In the genomic region with DNA sequence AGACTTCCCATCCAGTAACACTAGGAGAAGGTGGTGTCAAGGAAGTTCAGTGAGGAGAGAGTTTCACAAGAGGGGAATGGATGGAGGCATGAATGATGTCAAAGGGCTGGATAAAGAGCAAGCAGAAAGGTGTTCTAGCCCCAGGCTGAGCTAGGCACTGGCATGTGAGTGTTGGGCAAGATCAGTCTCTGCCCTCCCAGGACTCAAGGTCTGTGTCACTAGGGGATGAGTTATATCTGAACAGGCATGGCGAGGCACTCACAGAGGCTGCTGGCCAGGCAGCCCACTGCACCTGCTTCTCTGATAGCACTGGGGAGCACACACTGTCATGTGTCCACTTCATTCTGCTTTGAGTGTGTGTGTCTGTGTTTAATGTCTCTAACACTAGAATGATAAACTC, we compare ENCODE assay signal across 16 cellular contexts.
DNase-seq lines count a peak whose midpoint lies in the region; ATAC-seq, FAIRE-seq and TF ChIP-seq lines count a peak whose summit lies in the region.
"Had no signal": no experiment of that assay in that cellular context is flagged by ENCODE, and none has a peak within 500 bp of the region (broad histone marks: within the 10 kb centered on the region; RNA-seq: fewer than 3 reads in every experiment).

No MANE protein-coding gene starts in this region.

- H3K4me2 ChIP-seq in Loucy (ENCODE audit: low read depth, low read length, poor library complexity, severe bottlenecking) (peak overlapping the region; percentile 57), mammary epithelial cell (ENCODE audit: insufficient read depth, low read depth, low read length) (no peak overlapping the region)
- H3K4me2 ChIP-seq: PC-9 had no signal

- no peak for TF ChIP-seq POLR2A in H54 (IDR thresholded peaks at IDR 0.05; ENCODE audit: low read depth, low read length)

- H3K9me3 Mint-ChIP-seq in naive thymus-derived CD8-positive, alpha-beta T cell: peaks cover 0 to 8% (median 0%) of the 10 kb centered on the region in 9 donors
- H3K9me3 Mint-ChIP-seq: CD8-positive, alpha-beta T cell had no signal

- no CpG with 5 or more reads among the region's 1 CpG for WGBS in mammary epithelial cell (ENCODE audit: low coverage, missing lambda C conversion rate)

- no peaks in the 10 kb centered on the region for H3K27me3 Mint-ChIP-seq in naive thymus-derived CD8-positive, alpha-beta T cell

- CTCF ChIA-PET in mammary epithelial cell (lab: Charles Lee; ENCODE audit: low non-redundant PET): no interaction called here

- peak overlapping the region in 6 of 10 donors; percentile 11 to 57 (median 25) for H3K4me3 Mint-ChIP-seq in naive thymus-derived CD8-positive, alpha-beta T cell

- H4K20me1 ChIP-seq in Loucy (ENCODE audit: insufficient read depth, low read length, poor library complexity, severe bottlenecking) (no peaks in the 10 kb centered on the region), mammary epithelial cell (ENCODE audit: insufficient read depth, low read length) (no peaks in the 10 kb centered on the region)

- in situ Hi-C loops in mammary epithelial cell (cut with MboI; ENCODE audit: low sequenced_read_pairs in 2 of 2): no loop called here

- H3K27ac ChIP-seq in mammary epithelial cell (ENCODE audit: insufficient read depth, low read depth, low read length): no peak overlapping the region
- H3K27ac ChIP-seq: PC-9 had no signal

- no peak for ATAC-seq in naive thymus-derived CD8-positive, alpha-beta T cell
- ATAC-seq in GM21619 (IDR thresholded peaks at IDR 0.05; ENCODE audit: unreplicated experiment): no peak
- ATAC-seq: CD8-positive, alpha-beta T cell; K562 had no signal

- no peaks in the 10 kb centered on the region for H3K36me3 Mint-ChIP-seq in naive thymus-derived CD8-positive, alpha-beta T cell
- H3K36me3 Mint-ChIP-seq: CD8-positive, alpha-beta T cell had no signal

- intact Hi-C loops in mammary epithelial cell (cut with micrococcal nuclease): no loop called here

- H3K79me2 ChIP-seq in Loucy (ENCODE audit: insufficient read depth, low read length) (no peaks in the 10 kb centered on the region), mammary epithelial cell (ENCODE audit: insufficient read depth, low read length) (no peaks in the 10 kb centered on the region)

- H3K9ac ChIP-seq in Loucy (ENCODE audit: low read depth, low read length, poor library complexity, severe bottlenecking) (no peak overlapping the region), mammary epithelial cell (ENCODE audit: insufficient read depth, low read length) (no peak overlapping the region)

- H3K4me3 ChIP-seq in Loucy (ENCODE audit: low read length, poor library complexity, severe bottlenecking) (no peak overlapping the region), mammary epithelial cell (replicated peaks in 1 of 3; ENCODE audit: insufficient read depth in 1 of 3, low read depth in 2 of 3, low read length in 3 of 3) (no peak overlapping the region)
- H3K4me3 ChIP-seq: K562, PC-9 had no signal

- POLR2A ChIA-PET in naive thymus-derived CD8-positive, alpha-beta T cell (lab: Charles Lee): no interaction called here

- TF ChIP-seq CTCF in Loucy (conservative IDR thresholded peaks at IDR 0.05; ENCODE audit: low read length): no peak
- no peak for TF ChIP-seq CTCF in mammary epithelial cell (conservative IDR thresholded peaks at IDR 0.05 in 1 of 2, IDR thresholded peaks at IDR 0.05 in 1 of 2; ENCODE audit: extremely low read depth in 1 of 2, insufficient read depth in 1 of 2, low read depth in 1 of 2, low read length in 2 of 2)

- DNase-seq in NCI-H748 (lab: John Stamatoyannopoulos, UW; ENCODE audit: unreplicated experiment) (peak; percentile 60), NCI-H748 treated with DMSO at 0.1 percent for 48 hours (lab: John Stamatoyannopoulos, UW) (no peak), mammary epithelial cell (peak; percentile 20), superior temporal gyrus (ENCODE audit: extremely low spot score) (no peak), H54 (ENCODE audit: insufficient read length, low spot score) (no peak)
- no peak for DNase-seq in naive thymus-derived CD8-positive, alpha-beta T cell
- DNase-seq: CD8-positive, alpha-beta T cell; H7; NCI-H1436; NCI-H2081 treated with DMSO at 0.1 percent for 48 hours; NCI-H226; NCI-H774; PC-9 had no signal

- dilution Hi-C loops in mammary epithelial cell (cut with HindIII; ENCODE audit: low sequenced_read_pairs): no loop called here

- no peak overlapping the region for H2AFZ ChIP-seq in Loucy (ENCODE audit: low read length)
- H2AFZ ChIP-seq in mammary epithelial cell (ENCODE audit: low read depth, low read length): no peak overlapping the region
- H2AFZ ChIP-seq: PC-9 had no signal

- no peaks in the 10 kb centered on the region for H3F3A ChIP-seq in Loucy (ENCODE audit: low read depth)

- peaks cover 21 to 45% (median 33%) of the 10 kb centered on the region in 4 donors for H3K4me1 Mint-ChIP-seq in naive thymus-derived CD8-positive, alpha-beta T cell

- no peaks in the 10 kb centered on the region for H3K9me2 ChIP-seq in Loucy (replicated peaks; ENCODE audit: low read depth, low read length)

- H3K9me3 ChIP-seq in Loucy (ENCODE audit: insufficient read depth, low read depth, low read length): peaks cover 7% of the 10 kb centered on the region; the same call in 1 of the 2 replicates
- no peaks in the 10 kb centered on the region for H3K9me3 ChIP-seq in mammary epithelial cell (replicated peaks; ENCODE audit: insufficient read depth, low read length)

- FAIRE-seq in H54 (lab: Jason Lieb, UNC): no peak
- FAIRE-seq: K562 had no signal

- H3K4me1 ChIP-seq in Loucy (ENCODE audit: insufficient read depth, low read length, poor library complexity, severe bottlenecking) (peaks cover 30% of the 10 kb centered on the region), mammary epithelial cell (ENCODE audit: insufficient read depth, low read length) (peaks cover 10% of the 10 kb centered on the region)

- H3K27me3 ChIP-seq in Loucy (ENCODE audit: insufficient read depth, low read length, poor library complexity, severe bottlenecking) (no peaks in the 10 kb centered on the region), mammary epithelial cell (ENCODE audit: insufficient read depth, low read length) (no peaks in the 10 kb centered on the region)

- no peaks in the 10 kb centered on the region for H3K36me3 ChIP-seq in Loucy (ENCODE audit: insufficient read depth, low read length)
- no peaks in the 10 kb centered on the region for H3K36me3 ChIP-seq in mammary epithelial cell (ENCODE audit: insufficient read depth, low read length)

- BruUV-seq in mammary epithelial cell (replicated peaks; lab: Mats Ljungman, UMichigan): no TSS peak

- H3K27ac Mint-ChIP-seq in naive thymus-derived CD8-positive, alpha-beta T cell: peak overlapping the region in 3 of 10 donors; percentile 11 to 63 (median 49)

Comparison
In these comparisons a context has a peak if more than half of its experiments do, and no peak if none do; other contexts are left out.
1. DNase-seq: peak in NCI-H748 (single experiment) and mammary epithelial cell (single experiment); none in NCI-H748 treated with DMSO at 0.1 percent for 48 hours (single experiment), naive thymus-derived CD8-positive, alpha-beta T cell (0 of 10), superior temporal gyrus (single experiment) and H54 (single experiment).